In genomic region chr19:51807111-51807701, GRCh38 we compare ENCODE assay signal across 13 cellular contexts. TPM values are rescaled to one million over a fixed set of nuclear protein-coding genes. Genes with fewer than 3 reads are reported as not detected.
DNase-seq lines count a peak whose midpoint lies in the region; ATAC-seq and TF ChIP-seq lines count a peak whose summit lies in the region.
"Had no signal": no experiment of that assay in that cellular context is flagged by ENCODE, and none has a peak within 500 bp of the region (broad histone marks: within the 10 kb centered on the region; RNA-seq: fewer than 3 reads in every experiment).

No MANE protein-coding gene starts in this region.

- H3K27me3 ChIP-seq in PC-3 (ENCODE audit: low read length): no peaks in the 10 kb centered on the region
- no peaks in the 10 kb centered on the region for H3K27me3 ChIP-seq in prostate gland (replicated peaks; ENCODE audit: insufficient read depth)

- peaks cover 53% of the 10 kb centered on the region for H3K4me1 ChIP-seq in PC-3 (ENCODE audit: insufficient read depth, low read length)
- H3K4me1 ChIP-seq in prostate gland (replicated peaks): no peaks in the 10 kb centered on the region
- H3K4me1 ChIP-seq: A549 had no signal

- peak; percentile 64 for ATAC-seq in PC-3
- ATAC-seq in HG02588 (IDR thresholded peaks at IDR 0.05; ENCODE audit: unreplicated experiment): no peak
- no peak for ATAC-seq in HG02571 (IDR thresholded peaks at IDR 0.05; ENCODE audit: unreplicated experiment)
- ATAC-seq: A549; activated CD8-positive, alpha-beta T cell treated with anti-CD3 and anti-CD28 coated beads for 36 hours had no signal

- intact Hi-C loops in PC-3 (cut with micrococcal nuclease): loop anchor here (1.0 kb wide), 2 partner anchors 8 to 430 kb away; no protein-coding TSS in a partner anchor
- intact Hi-C loops in prostate gland (cut with DNase I): no loop called here

- H4K20me1 ChIP-seq in PC-3 (ENCODE audit: low read length): no peaks in the 10 kb centered on the region

- TF ChIP-seq CTCF in PC-3 (conservative IDR thresholded peaks at IDR 0.05; ENCODE audit: low read depth, low read length) (peak; percentile 46), fibroblast of mammary gland (conservative IDR thresholded peaks at IDR 0.05; ENCODE audit: control insufficient read depth, insufficient read depth, low read depth, low read length) (no peak), prostate gland (IDR thresholded peaks at IDR 0.05) (no peak)

- H3K4me3 ChIP-seq in PC-3 (ENCODE audit: low read length) (no peak overlapping the region), fibroblast of mammary gland (ENCODE audit: control insufficient read depth, low read depth, low read length) (no peak overlapping the region), prostate gland (no peak overlapping the region)
- H3K4me3 ChIP-seq: A549 had no signal

- POLR2A ChIA-PET in PC-3 (lab: Charles Lee; ENCODE audit: unreplicated experiment): interaction anchor here (0.5 to 0.6 kb wide), 3 partner anchors 78 to 430 kb away, joined by 3 to 18 read pairs (median 4); no protein-coding TSS in a partner anchor

- H3K9me2 ChIP-seq in PC-3 (replicated peaks; ENCODE audit: low read length): no peaks in the 10 kb centered on the region

- no peaks in the 10 kb centered on the region for H3K79me2 ChIP-seq in PC-3 (ENCODE audit: low read length)

- no peak overlapping the region for H3K9ac ChIP-seq in PC-3 (ENCODE audit: low read length)

- WGBS in prostate gland: 28% methylated on average over 6 of the region's 6 CpGs

- peak overlapping the region; percentile 61 for H3K4me2 ChIP-seq in PC-3 (ENCODE audit: low read length)
- H3K4me2 ChIP-seq: A549 had no signal

- CTCF ChIA-PET in PC-3 (lab: Charles Lee): interaction anchor here (0.5 kb wide), 1 partner anchor 13 kb away, joined by 3 read pairs; the partner anchor contains the start of gene FPR3

- H3K36me3 ChIP-seq in PC-3 (ENCODE audit: low read depth, low read length): no peaks in the 10 kb centered on the region
- H3K36me3 ChIP-seq in prostate gland: no peaks in the 10 kb centered on the region

- BruUV-seq in PC-3 (replicated peaks; lab: Mats Ljungman, UMichigan): no TSS peak

- H3K27ac ChIP-seq in PC-3 (ENCODE audit: low read length) (peak overlapping the region; percentile 75), prostate gland (no peak overlapping the region)
- H3K27ac ChIP-seq: A549 had no signal

- H2AFZ ChIP-seq in PC-3 (ENCODE audit: low read length): no peak overlapping the region

- H3K9me3 ChIP-seq in PC-3 (ENCODE audit: low read length): no peaks in the 10 kb centered on the region
- no peaks in the 10 kb centered on the region for H3K9me3 ChIP-seq in prostate gland

- TF ChIP-seq POLR2A in prostate gland (IDR thresholded peaks at IDR 0.05): no peak

- DNase-seq in NK-92 treated with Interleukin-12 subunit alpha and Interleukin-12 subunit beta, amount 100 ng/mL, for 24 hours (lab: John Stamatoyannopoulos, UW): peak; percentile 39
- DNase-seq in NK-92 (lab: John Stamatoyannopoulos, UW; ENCODE audit: unreplicated experiment): no peak
- peak; percentile 89 for DNase-seq in PC-3
- DNase-seq in fibroblast of mammary gland (ENCODE audit: low read depth): peak; percentile 18
- DNase-seq in prostate gland (ENCODE audit: low spot score): peak; percentile 19
- no peak for DNase-seq in stimulated activated naive CD4-positive, alpha-beta T cell (lab: John Stamatoyannopoulos, UW)
- DNase-seq: activated CD8-positive, alpha-beta T cell treated with anti-CD3 and anti-CD28 coated beads for 36 hours; occipital lobe had no signal

- H3F3A ChIP-seq in PC-3 (ENCODE audit: low read length, unreplicated experiment): peaks cover 4% of the 10 kb centered on the region

RNA-seq across cellular contexts. Expression of gene FPR3, which starts 12.2 kb away (rescaled TPM):
- 0.17 and 0.26 TPM in 2 replicates for total RNA-seq in PC-3 (2014; rRNA removed)
- 1 to 10 TPM; 1.0 to 4.8 TPM for total RNA-seq in prostate gland
- total RNA-seq: activated CD8-positive, alpha-beta T cell treated with anti-CD3 and anti-CD28 coated beads for 36 hours; HT1080; SK-MEL-5 had no signal

RNA-seq across cellular contexts. Expression of gene FPR2, which starts 46.2 kb away (rescaled TPM):
- total RNA-seq in PC-3 (2014; rRNA removed) (not detected in 2 replicates), prostate gland (under 1 TPM in 1 of 2 donors, not detected in 1; 0.97 TPM)
- total RNA-seq: activated CD8-positive, alpha-beta T cell treated with anti-CD3 and anti-CD28 coated beads for 36 hours; SK-MEL-5 had no signal

RNA-seq across cellular contexts. Expression of gene FPR1, which starts 55.5 kb away (rescaled TPM):
- total RNA-seq in PC-3 (2014; rRNA removed) (0.46 and 0.55 TPM in 2 replicates), prostate gland (1 to 10 TPM in 1 of 2 donors, under 1 TPM in 1; 0.77 to 5.6 TPM)
- total RNA-seq: activated CD8-positive, alpha-beta T cell treated with anti-CD3 and anti-CD28 coated beads for 36 hours; SK-MEL-5 had no signal

Comparison
In these comparisons a context has a peak if more than half of its experiments do, and no peak if none do; other contexts are left out.
1. DNase-seq: peak in NK-92 treated with Interleukin-12 subunit alpha and Interleukin-12 subunit beta, amount 100 ng/mL, for 24 hours (single experiment), PC-3 (single experiment), fibroblast of mammary gland (single experiment) and prostate gland (single experiment); none in NK-92 (single experiment) and stimulated activated naive CD4-positive, alpha-beta T cell (0 of 6).